ENCODE assay signal across 12 cellular contexts in the genomic region with DNA sequence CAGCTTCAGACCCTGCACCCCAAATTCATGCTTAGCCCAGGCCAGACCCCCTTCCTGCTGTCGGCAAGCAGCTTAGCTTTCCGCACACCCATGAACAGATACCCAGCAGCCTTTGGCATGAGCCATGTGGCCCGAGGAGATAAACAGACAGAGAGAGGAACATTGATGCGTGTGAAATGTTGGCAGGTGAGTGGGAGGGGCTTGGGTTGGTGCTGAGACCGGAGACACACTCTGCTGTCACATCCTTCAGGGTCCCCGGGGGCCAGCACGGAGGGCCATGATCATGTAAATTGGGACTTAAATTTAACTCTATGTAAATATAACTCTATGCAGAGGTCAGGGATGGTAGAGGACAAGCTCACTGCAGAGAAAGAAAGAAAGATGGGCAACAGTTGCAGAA. TPM values are rescaled to one million over a fixed set of nuclear protein-coding genes. Genes with fewer than 3 reads are reported as not detected.
DNase-seq lines count a peak whose midpoint lies in the region; ATAC-seq and TF ChIP-seq lines count a peak whose summit lies in the region.
"Had no signal": no experiment of that assay in that cellular context is flagged by ENCODE, and none has a peak within 500 bp of the region (broad histone marks: within the 10 kb centered on the region; RNA-seq: fewer than 3 reads in every experiment).

No MANE protein-coding gene starts in this region.

- H3K4ac ChIP-seq in trophoblast cell (ENCODE audit: low read depth, low read length) = no peak overlapping the region

- H4K20me1 ChIP-seq in osteoblast (ENCODE audit: insufficient read depth, low read length) = no peaks in the 10 kb centered on the region

- H3K9ac ChIP-seq in trophoblast cell (ENCODE audit: low read length) = no peak overlapping the region

- H3K4me2 ChIP-seq in trophoblast cell (ENCODE audit: low read length) (no peak overlapping the region), osteoblast (ENCODE audit: insufficient read depth, low read length) (no peak overlapping the region)

- H4K12ac ChIP-seq in trophoblast cell (ENCODE audit: low read depth, low read length) = no peak overlapping the region

- H2BK12ac ChIP-seq in trophoblast cell (ENCODE audit: low read length) = no peak overlapping the region

- DNase-seq in trophoblast cell = no peak
- DNase-seq in osteoblast (ENCODE audit: insufficient read length, low spot score, missing footprints) = no peak
- DNase-seq in AML-193 (lab: John Stamatoyannopoulos, UW) = no peak
- no peak for DNase-seq in MV-4-11 (lab: John Stamatoyannopoulos, UW)
- DNase-seq: small intestine had no signal

- H4K8ac ChIP-seq in trophoblast cell (ENCODE audit: low read depth, low read length) = no peak overlapping the region

- no peaks in the 10 kb centered on the region for H3K79me1 ChIP-seq in trophoblast cell (ENCODE audit: low read length)

- no peaks in the 10 kb centered on the region for H3K27me3 ChIP-seq in trophoblast cell (ENCODE audit: insufficient read depth, low read length)
- peaks cover 31% of the 10 kb centered on the region for H3K27me3 ChIP-seq in osteoblast (ENCODE audit: insufficient read depth, low read length)

- H2BK120ac ChIP-seq in trophoblast cell (ENCODE audit: insufficient read depth, low read length, poor library complexity) = no peak overlapping the region

- peak; percentile 46 for ATAC-seq in GM18868 (IDR thresholded peaks at IDR 0.05; ENCODE audit: unreplicated experiment)
- peak; percentile 39 for ATAC-seq in GM21526 (IDR thresholded peaks at IDR 0.05; ENCODE audit: low FRiP score, unreplicated experiment)
- peak; percentile 53 for ATAC-seq in HG03432 (IDR thresholded peaks at IDR 0.05; ENCODE audit: unreplicated experiment)
- ATAC-seq: gastroesophageal sphincter had no signal

- H2AFZ ChIP-seq in trophoblast cell (ENCODE audit: insufficient read depth, low read length, poor library complexity) (no peak overlapping the region), osteoblast (ENCODE audit: low read length) (no peak overlapping the region)

- H3K36me3 ChIP-seq in trophoblast cell (ENCODE audit: control insufficient read depth in 1 of 2, insufficient read depth in 2 of 2, low read length in 2 of 2) (no peaks in the 10 kb centered on the region), osteoblast (ENCODE audit: insufficient read depth, low read length) (no peaks in the 10 kb centered on the region)
- H3K36me3 ChIP-seq: gastroesophageal sphincter had no signal

- H3K27ac ChIP-seq in trophoblast cell (ENCODE audit: low read depth, low read length) = no peak overlapping the region
- H3K27ac ChIP-seq in osteoblast (ENCODE audit: low read depth, low read length) = no peak overlapping the region
- H3K27ac ChIP-seq: gastroesophageal sphincter, SK-N-MC had no signal

- H4K91ac ChIP-seq in trophoblast cell (ENCODE audit: low read depth, low read length) = no peak overlapping the region

- H2BK5ac ChIP-seq in trophoblast cell (ENCODE audit: low read depth, low read length, poor library complexity) = no peak overlapping the region

- H3K23ac ChIP-seq in trophoblast cell (ENCODE audit: low read length) = no peak overlapping the region

- no CpG with 5 or more reads among the region's 7 CpGs for WGBS in trophoblast cell (ENCODE audit: extremely low coverage, insufficient coverage, insufficient read length)

- H3K4me1 ChIP-seq in trophoblast cell (ENCODE audit: control insufficient read depth in 1 of 2, insufficient read depth in 2 of 2, low read length in 2 of 2) = no peaks in the 10 kb centered on the region
- H3K4me1 ChIP-seq in osteoblast (ENCODE audit: insufficient read depth, low read length) = no peaks in the 10 kb centered on the region
- H3K4me1 ChIP-seq: gastroesophageal sphincter had no signal

- peaks cover 2% of the 10 kb centered on the region for H3K9me3 ChIP-seq in trophoblast cell (ENCODE audit: insufficient read depth, low read depth, low read length)
- no peaks in the 10 kb centered on the region for H3K9me3 ChIP-seq in osteoblast (ENCODE audit: low read depth, low read length)
- H3K9me3 ChIP-seq: gastroesophageal sphincter had no signal

- H3K18ac ChIP-seq in trophoblast cell (ENCODE audit: low read length) = no peak overlapping the region

- H3K79me2 ChIP-seq in trophoblast cell (ENCODE audit: control insufficient read depth, insufficient read depth, low read length, poor library complexity) = no peaks in the 10 kb centered on the region
- H3K79me2 ChIP-seq in osteoblast (ENCODE audit: insufficient read depth, low read length) = no peaks in the 10 kb centered on the region

- peak overlapping the region; percentile 28 for H3K4me3 ChIP-seq in trophoblast cell (ENCODE audit: low read depth, low read length)
- H3K4me3 ChIP-seq in osteoblast (ENCODE audit: insufficient read depth, low read length) = no peak overlapping the region
- H3K4me3 ChIP-seq: gastroesophageal sphincter, SK-N-MC had no signal

- no peak for TF ChIP-seq CTCF in osteoblast (IDR thresholded peaks at IDR 0.05; ENCODE audit: extremely low read depth, low read depth, low read length)

- H2AK5ac ChIP-seq in trophoblast cell (ENCODE audit: low read length) = no peak overlapping the region

- H3K14ac ChIP-seq in trophoblast cell (ENCODE audit: low read length) = no peak overlapping the region

RNA-seq across cellular contexts. Expression of gene CD22, which starts 1.5 kb away (rescaled TPM):
- 0.52 and 0.54 TPM in 2 replicates for polyA plus RNA-seq in trophoblast cell (2013)
- total RNA-seq in osteoblast = under 0.01 TPM in 1 of 2 replicates, not detected in the other

RNA-seq across cellular contexts. Expression of gene FFAR1, which starts 17.2 kb away (rescaled TPM):
- polyA plus RNA-seq in trophoblast cell (2013) = 0.01 and 0.03 TPM in 2 replicates
- total RNA-seq in osteoblast = not detected in 2 replicates
- total RNA-seq: cardiac septum, gastroesophageal sphincter, mesenteric fat pad had no signal

RNA-seq across cellular contexts. Expression of gene FFAR3, which starts 27.8 kb away (rescaled TPM):
- polyA plus RNA-seq in trophoblast cell (2013) = not detected in 2 replicates
- not detected in 2 replicates for total RNA-seq in osteoblast
- total RNA-seq: cardiac septum had no signal

RNA-seq across cellular contexts. Expression of gene MAG, which starts 38.5 kb away (rescaled TPM):
- polyA plus RNA-seq in trophoblast cell (2013) = 0.17 and 0.49 TPM in 2 replicates
- total RNA-seq in osteoblast = not detected in 2 replicates
- total RNA-seq: cardiac septum, mesenteric fat pad had no signal
- polyA plus RNA-seq: small intestine had no signal

RNA-seq across cellular contexts. Expression of gene GPR42, which starts 40.4 kb away (rescaled TPM):
- not detected in 2 replicates for polyA plus RNA-seq in trophoblast cell (2013)
- total RNA-seq in osteoblast = not detected in 2 replicates
- total RNA-seq: cardiac septum, gastroesophageal sphincter had no signal
